In the genomic region with DNA sequence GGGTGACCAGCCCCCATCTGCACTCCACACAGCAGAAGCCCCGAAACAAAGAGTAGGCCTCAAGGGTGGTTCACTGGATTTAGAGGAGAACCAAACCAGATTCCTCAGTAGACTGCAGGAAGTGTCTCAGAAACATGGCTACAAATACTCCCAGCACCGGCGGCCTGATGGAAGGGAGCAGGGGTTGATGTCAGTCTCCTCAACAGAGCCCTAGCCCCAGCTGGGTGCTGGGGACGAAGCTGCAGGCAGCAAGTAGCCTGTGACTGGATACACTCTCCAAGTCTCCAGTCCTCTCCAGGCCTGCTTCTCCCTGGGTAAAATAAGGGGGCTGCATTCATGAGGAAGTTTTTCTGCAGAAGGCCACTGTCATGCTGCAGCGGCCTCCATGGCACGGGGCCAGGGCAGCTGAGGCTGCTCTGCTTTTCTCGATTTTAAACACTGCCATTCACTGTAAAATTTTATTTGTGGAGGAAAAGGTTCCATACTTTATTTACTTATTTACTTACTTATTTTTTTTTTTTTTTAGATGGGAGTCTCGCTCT, we compare ENCODE assay signal across 2 cellular contexts.
TF ChIP-seq lines count a peak whose summit lies in the region.

No MANE protein-coding gene starts in this region.

TF ChIP-seq in IMR-90, 13 proteins besides CTCF, POLR2A, EP300 and RAD21:
- TF ChIP-seq RFX5 (IDR thresholded peaks at IDR 0.05; ENCODE audit: low read depth, low read length), result no peak
- TF ChIP-seq RCOR1 (IDR thresholded peaks at IDR 0.05; ENCODE audit: insufficient replicate concordance, low read length), result no peak
- no peak for TF ChIP-seq CEBPB (IDR thresholded peaks at IDR 0.05; ENCODE audit: low read depth, low read length)
- TF ChIP-seq, protein P1, sequence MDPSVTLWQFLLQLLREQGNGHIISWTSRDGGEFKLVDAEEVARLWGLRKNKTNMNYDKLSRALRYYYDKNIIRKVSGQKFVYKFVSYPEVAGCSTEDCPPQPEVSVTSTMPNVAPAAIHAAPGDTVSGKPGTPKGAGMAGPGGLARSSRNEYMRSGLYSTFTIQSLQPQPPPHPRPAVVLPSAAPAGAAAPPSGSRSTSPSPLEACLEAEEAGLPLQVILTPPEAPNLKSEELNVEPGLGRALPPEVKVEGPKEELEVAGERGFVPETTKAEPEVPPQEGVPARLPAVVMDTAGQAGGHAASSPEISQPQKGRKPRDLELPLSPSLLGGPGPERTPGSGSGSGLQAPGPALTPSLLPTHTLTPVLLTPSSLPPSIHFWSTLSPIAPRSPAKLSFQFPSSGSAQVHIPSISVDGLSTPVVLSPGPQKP (IDR thresholded peaks at IDR 0.05; ENCODE audit: borderline replicate concordance, low read depth, low read length), result no peak
- no peak for TF ChIP-seq CHD1 (IDR thresholded peaks at IDR 0.05; ENCODE audit: low read depth, low read length)
- TF ChIP-seq MAZ (IDR thresholded peaks at IDR 0.05; ENCODE audit: borderline replicate concordance, low read depth, low read length), result no peak
- no peak for TF ChIP-seq MAFK (IDR thresholded peaks at IDR 0.05; ENCODE audit: low read depth, low read length)
- TF ChIP-seq, protein P2, sequence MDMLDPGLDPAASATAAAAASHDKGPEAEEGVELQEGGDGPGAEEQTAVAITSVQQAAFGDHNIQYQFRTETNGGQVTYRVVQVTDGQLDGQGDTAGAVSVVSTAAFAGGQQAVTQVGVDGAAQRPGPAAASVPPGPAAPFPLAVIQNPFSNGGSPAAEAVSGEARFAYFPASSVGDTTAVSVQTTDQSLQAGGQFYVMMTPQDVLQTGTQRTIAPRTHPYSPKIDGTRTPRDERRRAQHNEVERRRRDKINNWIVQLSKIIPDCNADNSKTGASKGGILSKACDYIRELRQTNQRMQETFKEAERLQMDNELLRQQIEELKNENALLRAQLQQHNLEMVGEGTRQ (IDR thresholded peaks at IDR 0.05; ENCODE audit: low read depth, low read length), result no peak
- TF ChIP-seq SMC3 (IDR thresholded peaks at IDR 0.05; ENCODE audit: low read depth, low read length), result no peak
- TF ChIP-seq NFE2L2 (IDR thresholded peaks at IDR 0.05; ENCODE audit: low read depth, low read length), result no peak
- TF ChIP-seq MXI1 (IDR thresholded peaks at IDR 0.05; ENCODE audit: borderline replicate concordance, low read depth, low read length), result no peak
- TF ChIP-seq FOS (IDR thresholded peaks at IDR 0.05; ENCODE audit: low read depth, low read length), result no peak
TF ChIP-seq in IMR-90: peak in this region for 0.

TF ChIP-seq in H1, 55 proteins besides CTCF, POLR2A, EP300 and RAD21:
- TF ChIP-seq KDM4A (IDR thresholded peaks at IDR 0.05; ENCODE audit: low read depth, low read length, severe bottlenecking) (no peak), TEAD4 (IDR thresholded peaks at IDR 0.05; ENCODE audit: low read depth, low read length) (no peak), YY1 (IDR thresholded peaks at IDR 0.05; ENCODE audit: low read depth, low read length) (no peak), TAF1 (IDR thresholded peaks at IDR 0.05; ENCODE audit: low read depth, low read length) (no peak), TCF12 (IDR thresholded peaks at IDR 0.05; ENCODE audit: low read depth, low read length) (no peak), GABPA (IDR thresholded peaks at IDR 0.05; ENCODE audit: borderline replicate concordance, insufficient read depth, low read length) (no peak), JUND (IDR thresholded peaks at IDR 0.05; ENCODE audit: low read length) (no peak), BRCA1 (IDR thresholded peaks at IDR 0.05; ENCODE audit: low read depth, low read length) (no peak)
TF ChIP-seq in H1: peak in this region for 0.
